Comparison of ENCODE assay signal across 17 cellular contexts in the genomic region with DNA sequence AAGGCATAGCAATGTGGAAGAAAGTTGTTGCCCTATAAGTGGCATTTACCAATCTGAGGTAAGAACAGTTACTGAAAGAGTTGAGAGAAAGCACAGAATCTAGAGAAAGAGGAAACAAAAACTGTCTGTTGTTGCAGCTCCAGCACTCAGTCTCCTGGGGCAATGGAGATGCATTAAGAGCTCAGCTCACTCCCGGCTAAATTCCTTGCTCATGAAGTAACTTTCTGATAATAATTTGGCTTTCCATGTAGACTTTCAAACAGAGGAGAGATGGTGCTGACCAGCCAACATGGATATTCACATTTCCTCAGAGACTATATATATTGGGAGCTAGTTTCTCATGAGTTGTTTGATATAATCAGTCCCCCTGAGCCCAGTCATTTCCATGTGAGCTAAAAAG.
DNase-seq lines count a peak whose midpoint lies in the region; ATAC-seq and TF ChIP-seq lines count a peak whose summit lies in the region.
"Had no signal": no experiment of that assay in that cellular context is flagged by ENCODE, and none has a peak within 500 bp of the region (broad histone marks: within the 10 kb centered on the region; RNA-seq: fewer than 3 reads in every experiment).

No MANE protein-coding gene starts in this region.

- POLR2A ChIA-PET in WTC11 (lab: Charles Lee) = no interaction called here

- CTCF ChIA-PET in WTC11 (lab: Charles Lee) = interaction anchor here (1.2 kb wide), 1 partner anchor 260 kb away, joined by 3 read pairs; no protein-coding TSS in a partner anchor

- no peak overlapping the region for H3K27ac Mint-ChIP-seq in WTC11
- H3K27ac Mint-ChIP-seq: activated naive CD8-positive, alpha-beta T cell had no signal

- no peak overlapping the region for H3K4me3 Mint-ChIP-seq in WTC11
- H3K4me3 Mint-ChIP-seq: activated naive CD8-positive, alpha-beta T cell had no signal

- H3K27me3 Mint-ChIP-seq in WTC11 (ENCODE audit: low read depth) = no peaks in the 10 kb centered on the region; the same call in 1 of the 2 replicates

- no peak overlapping the region for H3K4me3 ChIP-seq in AG09309 (ENCODE audit: control insufficient read depth, low read depth, low read length)
- H3K4me3 ChIP-seq: pancreas, stomach had no signal

- TF ChIP-seq CTCF in AG09309 (IDR thresholded peaks at IDR 0.05; ENCODE audit: control insufficient read depth, insufficient read depth, low read depth, low read length, missing control alignments) = no peak
- TF ChIP-seq CTCF in WTC11 (IDR thresholded peaks at IDR 0.05) = no peak

- DNase-seq in AG09309 (ENCODE audit: low read depth) = peak; percentile 29
- DNase-seq in M059J (ENCODE audit: low read depth) = peak; percentile 32
- peak; percentile 56 for DNase-seq in dedifferentiated amniotic fluid mesenchymal stem cell (ENCODE audit: extremely low spot score)
- peak; percentile 8 for DNase-seq in kidney tubule cell (ENCODE audit: low spot score)
- DNase-seq in mesenteric fat pad (ENCODE audit: low spot score) = no peak
- DNase-seq in activated CD8-positive, alpha-beta memory T cell treated with anti-CD3 and anti-CD28 coated beads, Interleukin-2, amount 50 U/mL, for 4 hours = no peak
- no peak for DNase-seq in WTC11 (ENCODE audit: low spot score)
- DNase-seq: activated T-cell treated with anti-CD3 and anti-CD28 coated beads, Interleukin-2, amount 50 U/mL, for 48 hours; central memory CD4-positive, alpha-beta T cell; islet precursor cell; NCI-H1092; NCI-H2107; pancreas; stomach had no signal

- no peaks in the 10 kb centered on the region for H3K4me1 Mint-ChIP-seq in WTC11

- ATAC-seq in WTC11 (no peak), GM18498 (IDR thresholded peaks at IDR 0.05; ENCODE audit: unreplicated experiment) (no peak)
- ATAC-seq: HepG2 had no signal

- no peaks in the 10 kb centered on the region for H3K36me3 Mint-ChIP-seq in WTC11
- H3K36me3 Mint-ChIP-seq: activated naive CD8-positive, alpha-beta T cell had no signal

- H3K9me3 Mint-ChIP-seq in WTC11 = peaks cover 6% of the 10 kb centered on the region

TF ChIP-seq in WTC11, 78 proteins besides CTCF, POLR2A, EP300 and RAD21:
- no peak for TF ChIP-seq MXD4 (CRISPR knock-in tag; IDR thresholded peaks at IDR 0.05; ENCODE audit: borderline replicate concordance)
- TF ChIP-seq, protein P1, sequence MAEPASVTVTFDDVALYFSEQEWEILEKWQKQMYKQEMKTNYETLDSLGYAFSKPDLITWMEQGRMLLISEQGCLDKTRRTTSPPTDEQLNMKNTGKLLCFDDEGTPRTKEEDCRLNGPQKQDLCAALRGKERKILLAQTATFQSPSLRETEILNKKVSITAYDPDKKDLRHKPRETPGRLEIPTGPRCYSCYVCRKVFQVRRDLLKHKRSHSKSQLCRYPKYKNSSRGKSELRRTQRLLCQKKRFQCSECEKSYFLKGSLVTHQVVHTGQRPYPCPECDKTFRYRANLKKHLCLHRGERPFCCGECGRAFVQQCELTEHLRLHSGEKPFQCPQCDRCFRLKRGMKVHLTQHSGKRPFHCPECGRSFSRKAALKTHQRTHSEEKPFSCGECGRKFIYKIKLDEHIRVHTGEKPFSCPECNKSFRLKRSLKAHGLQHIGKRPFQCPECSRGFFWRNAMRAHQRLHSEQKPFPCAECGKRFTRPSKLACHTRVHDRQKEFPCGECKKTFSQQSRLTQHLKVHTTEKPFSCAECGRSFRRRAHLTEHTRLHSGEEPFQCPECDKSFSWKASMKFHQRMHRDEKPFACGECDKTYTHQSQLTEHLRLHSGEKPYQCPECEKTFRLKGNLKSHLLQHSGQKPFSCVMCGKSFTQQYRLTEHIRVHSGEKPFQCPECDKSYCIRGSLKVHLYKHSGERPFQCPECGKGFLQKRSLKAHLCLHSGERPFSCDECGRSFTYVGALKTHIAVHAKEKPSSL (CRISPR knock-in tag; conservative IDR thresholded peaks at IDR 0.05) = no peak
- no peak for TF ChIP-seq ZNF232 (CRISPR knock-in tag; IDR thresholded peaks at IDR 0.05)

Comparison
In these comparisons a context has a peak if more than half of its experiments do, and no peak if none do; other contexts are left out.
1. DNase-seq: peak in AG09309 (single experiment), M059J (single experiment), dedifferentiated amniotic fluid mesenchymal stem cell (single experiment) and kidney tubule cell (single experiment); none in mesenteric fat pad (single experiment), activated CD8-positive, alpha-beta memory T cell treated with anti-CD3 and anti-CD28 coated beads, Interleukin-2, amount 50 U/mL, for 4 hours (single experiment) and WTC11 (single experiment).